In genomic region chr11:19946681-19947080, GRCh38 we compare ENCODE assay signal across 26 cellular contexts.
"Had no signal": no experiment of that assay in that cellular context is flagged by ENCODE, and none has a peak within 500 bp of the region (broad histone marks: within the 10 kb centered on the region; RNA-seq: fewer than 3 reads in every experiment).

No MANE protein-coding gene starts in this region.

- H3K4me3 ChIP-seq: left ventricle myocardium inferior, lung, mucosa of descending colon, ovary, right atrium auricular region, right lobe of liver, smooth muscle cell, tibial nerve, uterus had no signal

- H3K27me3 Mint-ChIP-seq: progenitor cell of endocrine pancreas, type B pancreatic cell had no signal

- H3K4me1 ChIP-seq: right lobe of liver, uterus had no signal

- H3K4me3 Mint-ChIP-seq: immature natural killer cell; naive thymus-derived CD4-positive, alpha-beta T cell; natural killer cell treated with Interleukin-12 subunit alpha and Interleukin-12 subunit beta and Interleukin-15 and Interleukin-18, amount 100 ng/mL, for 72 hours; stimulated activated memory B cell treated with anti-CD40 and anti-IgM and Interleukin-4, amounts not matched to agents 10 μg/mL and 1 μg/mL and 100 μg/mL, for 72 hours; stimulated activated naive CD8-positive, alpha-beta T cell treated with anti-CD3 and anti-CD28 coated beads, Interleukin-15, amount 100 ng/mL, for 72 hours; type B pancreatic cell had no signal

- H3K36me3 ChIP-seq: ovary, uterus had no signal

- DNase-seq: hypothalamus; immature natural killer cell; islet precursor cell; left ventricle myocardium inferior; mesendoderm; midbrain; mucosa of descending colon; naive thymus-derived CD4-positive, alpha-beta T cell; ovary; right lobe of liver; stimulated activated CD4-positive, alpha-beta T cell treated with anti-CD3 and anti-CD28 coated beads, Interleukin-1b, Interleukin-23, amount 100 ng/mL, for 48 hours; stimulated activated CD4-positive, alpha-beta T cell treated with anti-CD3 and anti-CD28 coated beads, Interleukin-2, amount 100 ng/mL, for 48 hours; stimulated activated CD4-positive, alpha-beta T cell treated with anti-CD3 and anti-CD28 coated beads, Interleukin-4, amount 100 ng/mL, for 4 hours; stimulated activated CD8-positive, alpha-beta memory T cell treated with anti-CD3 and anti-CD28 coated beads, Interleukin-4, amount 100 ng/mL, for 48 hours; stimulated activated naive CD4-positive, alpha-beta T cell treated with Interleukin-2 at 50 U/mL for 16 hours; stimulated activated naive CD8-positive, alpha-beta T cell treated with anti-CD3 and anti-CD28 coated beads, Interleukin-15, amount 100 ng/mL, for 72 hours; substantia nigra; uterus had no signal

- H3K27me3 ChIP-seq: ovary, right atrium auricular region, right lobe of liver, tibial nerve, uterus had no signal

- H3K27ac ChIP-seq: left ventricle myocardium inferior, ovary, right atrium auricular region, right lobe of liver, tibial nerve, uterus had no signal

- H3K9me3 Mint-ChIP-seq: immature natural killer cell; natural killer cell treated with Interleukin-12 subunit alpha and Interleukin-12 subunit beta and Interleukin-15 and Interleukin-18, amount 100 ng/mL, for 72 hours; stimulated activated memory B cell treated with anti-CD40 and anti-IgM and Interleukin-4, amounts not matched to agents 10 μg/mL and 1 μg/mL and 100 μg/mL, for 72 hours; stimulated activated naive CD8-positive, alpha-beta T cell treated with anti-CD3 and anti-CD28 coated beads, Interleukin-15, amount 100 ng/mL, for 72 hours; type B pancreatic cell had no signal

- H3K27ac Mint-ChIP-seq: immature natural killer cell; naive thymus-derived CD4-positive, alpha-beta T cell; natural killer cell treated with Interleukin-12 subunit alpha and Interleukin-12 subunit beta and Interleukin-15 and Interleukin-18, amount 100 ng/mL, for 72 hours; progenitor cell of endocrine pancreas; stimulated activated memory B cell treated with anti-CD40 and anti-IgM and Interleukin-4, amounts not matched to agents 10 μg/mL and 1 μg/mL and 100 μg/mL, for 72 hours; stimulated activated naive CD8-positive, alpha-beta T cell treated with anti-CD3 and anti-CD28 coated beads, Interleukin-15, amount 100 ng/mL, for 72 hours; type B pancreatic cell had no signal

- ATAC-seq: mucosa of descending colon; naive thymus-derived CD4-positive, alpha-beta T cell; natural killer cell treated with Interleukin-12 subunit alpha and Interleukin-12 subunit beta and Interleukin-15 and Interleukin-18, amount 100 ng/mL, for 72 hours; right lobe of liver; stimulated activated memory B cell treated with anti-CD40 and anti-IgM and Interleukin-4, amounts not matched to agents 10 μg/mL and 1 μg/mL and 100 μg/mL, for 72 hours; stimulated activated naive CD8-positive, alpha-beta T cell treated with anti-CD3 and anti-CD28 coated beads, Interleukin-15, amount 100 ng/mL, for 72 hours had no signal

- H3K36me3 Mint-ChIP-seq: naive thymus-derived CD4-positive, alpha-beta T cell; natural killer cell treated with Interleukin-12 subunit alpha and Interleukin-12 subunit beta and Interleukin-15 and Interleukin-18, amount 100 ng/mL, for 72 hours had no signal
